In the genomic region with DNA sequence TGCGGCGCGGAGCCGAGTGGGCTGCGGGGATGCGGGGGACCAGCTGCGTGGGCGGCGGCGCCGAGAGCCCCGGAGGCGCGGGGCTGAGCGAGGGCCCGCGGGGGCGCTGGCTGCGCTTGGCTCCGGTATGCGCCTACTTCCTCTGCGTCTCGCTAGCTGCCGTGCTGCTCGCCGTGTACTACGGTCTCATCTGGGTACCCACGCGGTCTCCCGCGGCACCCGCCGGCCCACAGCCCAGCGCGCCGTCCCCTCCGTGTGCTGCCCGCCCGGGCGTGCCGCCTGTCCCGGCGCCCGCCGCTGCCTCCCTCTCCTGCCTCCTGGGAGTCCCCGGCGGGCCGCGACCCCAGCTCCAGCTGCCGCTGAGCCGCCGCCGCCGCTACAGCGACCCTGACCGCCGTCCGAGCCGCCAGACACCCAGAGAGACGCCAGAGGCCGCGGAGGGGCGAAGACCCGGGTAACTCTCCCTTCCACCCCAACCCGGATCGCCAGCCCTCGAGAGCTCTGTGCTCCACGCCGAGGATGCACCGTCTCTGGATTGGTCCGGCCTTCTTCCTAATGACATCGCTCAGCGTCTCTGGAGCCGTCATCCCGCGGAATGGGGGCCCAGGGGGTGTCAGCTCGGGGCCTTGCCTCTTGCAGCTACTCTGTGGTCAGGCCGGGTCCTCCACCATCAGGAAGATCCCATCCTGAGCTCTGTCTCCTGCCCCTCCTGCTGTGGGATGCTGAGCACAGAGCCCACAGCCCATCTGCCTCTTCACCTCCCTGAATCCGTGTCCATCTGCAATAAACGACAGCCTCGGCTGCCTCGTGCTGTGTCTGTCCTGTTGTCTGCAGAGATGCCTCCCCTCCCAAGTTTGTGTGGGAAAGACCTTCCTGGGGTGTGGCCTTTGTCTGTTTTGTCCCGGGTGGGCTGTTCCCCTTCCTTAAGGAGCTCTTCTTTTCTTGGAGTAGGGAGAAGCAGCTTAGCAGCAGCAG, we compare ENCODE assay signal across 8 cellular contexts. TPM values are rescaled to one million over a fixed set of nuclear protein-coding genes. Genes with fewer than 3 reads are reported as not detected.
DNase-seq lines count a peak whose midpoint lies in the region; ATAC-seq lines count a peak whose summit lies in the region.

No MANE protein-coding gene starts in this region.

- H3K4me3 Mint-ChIP-seq in activated CD8-positive, alpha-beta T cell treated with anti-CD3 and anti-CD28 coated beads, Interleukin-2, amount 10 ng/mL, durations not matched to agents 7 days and 5 days, result peak overlapping the region; percentile 65

- H3K4me1 Mint-ChIP-seq in activated CD8-positive, alpha-beta T cell treated with anti-CD3 and anti-CD28 coated beads, Interleukin-2, amount 10 ng/mL, durations not matched to agents 7 days and 5 days (ENCODE audit: low read depth), result peaks cover 28% of the 10 kb centered on the region

- POLR2A ChIA-PET in activated CD8-positive, alpha-beta T cell treated with anti-CD3 and anti-CD28 coated beads, Interleukin-2, amount 10 ng/mL, durations not matched to agents 7 days and 5 days (lab: Charles Lee), result interaction anchor here (0.5 to 3.4 kb wide), 10 partner anchors 13 to 1781 kb away, joined by 3 to 43 read pairs (median 4); a partner anchor contains a TSS

- peaks cover 34% of the 10 kb centered on the region for H3K36me3 Mint-ChIP-seq in activated CD8-positive, alpha-beta T cell treated with anti-CD3 and anti-CD28 coated beads, Interleukin-2, amount 10 ng/mL, durations not matched to agents 7 days and 5 days (ENCODE audit: low read depth)

- peak overlapping the region; percentile 57 for H3K27ac Mint-ChIP-seq in activated CD8-positive, alpha-beta T cell treated with anti-CD3 and anti-CD28 coated beads, Interleukin-2, amount 10 ng/mL, durations not matched to agents 7 days and 5 days

- ATAC-seq in HG03095 (IDR thresholded peaks at IDR 0.05; ENCODE audit: unreplicated experiment) (peak; percentile 15), left cardiac atrium (peak; percentile 0 to 3), sciatic nerve (no peak), GM18909 (IDR thresholded peaks at IDR 0.05; ENCODE audit: poor library complexity, unreplicated experiment) (no peak)
- peak; percentile 31 for ATAC-seq in activated CD8-positive, alpha-beta T cell treated with anti-CD3 and anti-CD28 coated beads, Interleukin-2, amount 10 ng/mL, durations not matched to agents 7 days and 5 days

- DNase-seq in NCI-H1105 (lab: John Stamatoyannopoulos, UW), result peak; percentile 27
- DNase-seq in NCI-H1105 treated with DMSO at 0.1 percent for 48 hours (lab: John Stamatoyannopoulos, UW), result no peak
- DNase-seq in activated CD8-positive, alpha-beta T cell treated with anti-CD3 and anti-CD28 coated beads, Interleukin-2, amount 10 ng/mL, durations not matched to agents 7 days and 5 days, result no peak
- peak; percentile 63 for DNase-seq in left cardiac atrium
- peak; percentile 78 for DNase-seq in sciatic nerve (ENCODE audit: low spot score)
- no peak for DNase-seq in AG08396 (ENCODE audit: low spot score)

- H3K9me3 Mint-ChIP-seq in activated CD8-positive, alpha-beta T cell treated with anti-CD3 and anti-CD28 coated beads, Interleukin-2, amount 10 ng/mL, durations not matched to agents 7 days and 5 days (ENCODE audit: insufficient read depth), result no peaks in the 10 kb centered on the region

- no peaks in the 10 kb centered on the region for H3K27me3 Mint-ChIP-seq in activated CD8-positive, alpha-beta T cell treated with anti-CD3 and anti-CD28 coated beads, Interleukin-2, amount 10 ng/mL, durations not matched to agents 7 days and 5 days (ENCODE audit: low read depth)

- CTCF ChIA-PET in activated CD8-positive, alpha-beta T cell treated with anti-CD3 and anti-CD28 coated beads, Interleukin-2, amount 10 ng/mL, durations not matched to agents 7 days and 5 days (lab: Charles Lee), result interaction anchor here (0.8 to 3.8 kb wide), 10 partner anchors 10 to 209 kb away, joined by 3 to 32 read pairs (median 4); a partner anchor contains a TSS

- intact Hi-C loops in left cardiac atrium (cut with DNase I), result no loop called here
- intact Hi-C loops in sciatic nerve (cut with DNase I), result no loop called here

RNA-seq across cellular contexts. Expression of a gene that starts 0.5 kb away (rescaled TPM):
- total RNA-seq in activated CD8-positive, alpha-beta T cell treated with anti-CD3 and anti-CD28 coated beads, Interleukin-2, amount 10 ng/mL, durations not matched to agents 7 days and 5 days, result 10 to 100 TPM; 12.9 to 14.3 TPM
- total RNA-seq in left cardiac atrium (10 to 100 TPM; 16.1 to 17.1 TPM), sciatic nerve (28.2 TPM)

RNA-seq across cellular contexts. Expression of a gene that starts 18.9 kb away (rescaled TPM):
- total RNA-seq in activated CD8-positive, alpha-beta T cell treated with anti-CD3 and anti-CD28 coated beads, Interleukin-2, amount 10 ng/mL, durations not matched to agents 7 days and 5 days, result 10 to 100 TPM; 30.0 to 32.1 TPM
- total RNA-seq in left cardiac atrium, result 10 to 100 TPM; 21.4 to 28.7 TPM
- 42.4 TPM for total RNA-seq in sciatic nerve

RNA-seq across cellular contexts. Expression of a gene that starts 34.5 kb away (rescaled TPM):
- total RNA-seq in activated CD8-positive, alpha-beta T cell treated with anti-CD3 and anti-CD28 coated beads, Interleukin-2, amount 10 ng/mL, durations not matched to agents 7 days and 5 days, result 1 to 10 TPM; 1.0 to 1.8 TPM
- total RNA-seq in left cardiac atrium (10 to 100 TPM; 13.4 to 15.6 TPM), sciatic nerve (33.3 TPM)

RNA-seq across cellular contexts. Expression of a gene that starts 44.2 kb away (rescaled TPM):
- total RNA-seq in activated CD8-positive, alpha-beta T cell treated with anti-CD3 and anti-CD28 coated beads, Interleukin-2, amount 10 ng/mL, durations not matched to agents 7 days and 5 days, result 10 to 100 TPM; 15.7 to 16.8 TPM
- total RNA-seq in left cardiac atrium (1 to 10 TPM; 2.9 to 4.1 TPM), sciatic nerve (5.4 TPM)

RNA-seq across cellular contexts. Expression of a gene that starts 56.8 kb away (rescaled TPM):
- under 1 TPM; 0.05 to 0.21 TPM for total RNA-seq in activated CD8-positive, alpha-beta T cell treated with anti-CD3 and anti-CD28 coated beads, Interleukin-2, amount 10 ng/mL, durations not matched to agents 7 days and 5 days
- total RNA-seq in left cardiac atrium, result 1 to 10 TPM in 1 of 2 donors, under 1 TPM in 1; 0.81 to 2.4 TPM
- 6.1 TPM for total RNA-seq in sciatic nerve

Comparison
In these comparisons a context has a peak if more than half of its experiments do, and no peak if none do; other contexts are left out.
1. DNase-seq: peak in NCI-H1105 (single experiment), left cardiac atrium (single experiment) and sciatic nerve (single experiment); none in NCI-H1105 treated with DMSO at 0.1 percent for 48 hours (single experiment), activated CD8-positive, alpha-beta T cell treated with anti-CD3 and anti-CD28 coated beads, Interleukin-2, amount 10 ng/mL, durations not matched to agents 7 days and 5 days (single experiment) and AG08396 (single experiment).
2. ATAC-seq: peak in HG03095 (single experiment), activated CD8-positive, alpha-beta T cell treated with anti-CD3 and anti-CD28 coated beads, Interleukin-2, amount 10 ng/mL, durations not matched to agents 7 days and 5 days (single experiment) and left cardiac atrium (2 of 2); none in sciatic nerve (single experiment) and GM18909 (single experiment).
3. RNA of a gene that starts 34.5 kb away (total RNA-seq): 33.3 TPM in sciatic nerve (single experiment) and 13.4 to 15.6 TPM in left cardiac atrium; 1.0 to 1.8 TPM in activated CD8-positive, alpha-beta T cell treated with anti-CD3 and anti-CD28 coated beads, Interleukin-2, amount 10 ng/mL, durations not matched to agents 7 days and 5 days; every median in the first group is over 4 times any median in the second.